ENCODE assay signal across 16 cellular contexts in genomic region chr3:16848007-16848406, GRCh38. TPM values are rescaled to one million over a fixed set of nuclear protein-coding genes. Genes with fewer than 3 reads are reported as not detected.
A peak's percentile ranks its signal among the peaks of the same experiment; 100 is the strongest.
DNase-seq lines count a peak whose midpoint lies in the region; ATAC-seq and TF ChIP-seq lines count a peak whose summit lies in the region.
"Had no signal": no experiment of that assay in that cellular context is flagged by ENCODE, and none has a peak within 500 bp of the region (broad histone marks: within the 10 kb centered on the region; RNA-seq: fewer than 3 reads in every experiment).

No MANE protein-coding gene starts in this region.

- H3K4me3 Mint-ChIP-seq in activated CD8-positive, alpha-beta memory T cell treated with anti-CD3 and anti-CD28 coated beads, Interleukin-2, amount 10 ng/mL, durations not matched to agents 7 days and 5 days = no peak overlapping the region

- peaks cover 0 to 2% of the 10 kb centered on the region in 2 donors for H3K36me3 ChIP-seq in psoas muscle (ENCODE audit: insufficient read depth in 1 of 2, low read depth in 1 of 2)
- H3K36me3 ChIP-seq: left lung had no signal

- no peaks in the 10 kb centered on the region for H3K27me3 ChIP-seq in psoas muscle (ENCODE audit: insufficient read depth in 3 of 3, low read length in 2 of 3)
- H3K27me3 ChIP-seq: left lung had no signal

- no peaks in the 10 kb centered on the region for H3K9me3 ChIP-seq in psoas muscle
- H3K9me3 ChIP-seq: left lung had no signal

- intact Hi-C loops in psoas muscle (cut with DNase I) = loop anchor here in 1 of 2 donors (10.0 kb wide), 1 partner anchor 243 kb away; the partner anchor contains the start of gene DAZL

- no peak for DNase-seq in activated CD8-positive, alpha-beta memory T cell treated with anti-CD3 and anti-CD28 coated beads, Interleukin-2, amount 10 ng/mL, durations not matched to agents 7 days and 5 days
- DNase-seq in activated CD8-positive, alpha-beta memory T cell treated with anti-CD3 and anti-CD28 coated beads, Interleukin-2, amount 50 U/mL, for 48 hours = no peak
- DNase-seq in psoas muscle (no peak), NCI-H446 (lab: John Stamatoyannopoulos, UW) (no peak), substantia nigra (lab: John Stamatoyannopoulos, UW) (no peak), GM19238 (ENCODE audit: insufficient read length, low spot score) (no peak)
- DNase-seq: CD4-positive, CD25-positive, alpha-beta regulatory T cell; DND-41; Karpas-422; left lung; NCI-H1417; stimulated activated naive CD4-positive, alpha-beta T cell treated with Interleukin-2 at 50 U/mL for 16 hours; SW 1271 had no signal

- ATAC-seq in activated CD8-positive, alpha-beta memory T cell treated with anti-CD3 and anti-CD28 coated beads, Interleukin-2, amount 10 ng/mL, durations not matched to agents 7 days and 5 days = peak; percentile 59
- ATAC-seq in GM21529 (IDR thresholded peaks at IDR 0.05; ENCODE audit: unreplicated experiment) = peak; percentile 57
- ATAC-seq in HG03103 (IDR thresholded peaks at IDR 0.05; ENCODE audit: low read depth, unreplicated experiment) = peak; percentile 43
- ATAC-seq in psoas muscle = no peak
- ATAC-seq: left lung had no signal

- no peak overlapping the region for H3K4me3 ChIP-seq in psoas muscle
- H3K4me3 ChIP-seq: left lung had no signal

- WGBS in psoas muscle, 3 donors = 91 to 95% (median 93%) methylated on average over 2 of the region's 2 CpGs

- H3K27ac ChIP-seq in psoas muscle = peak overlapping the region; percentile 51
- H3K27ac ChIP-seq in substantia nigra (ENCODE audit: low read depth, low read length, poor library complexity, severe bottlenecking) = no peak overlapping the region
- H3K27ac ChIP-seq: parathyroid adenoma had no signal

- H3K4me1 Mint-ChIP-seq in activated CD8-positive, alpha-beta memory T cell treated with anti-CD3 and anti-CD28 coated beads, Interleukin-2, amount 10 ng/mL, durations not matched to agents 7 days and 5 days = peaks cover 40% of the 10 kb centered on the region

- no peaks in the 10 kb centered on the region for H3K27me3 Mint-ChIP-seq in activated CD8-positive, alpha-beta memory T cell treated with anti-CD3 and anti-CD28 coated beads, Interleukin-2, amount 10 ng/mL, durations not matched to agents 7 days and 5 days

- no peaks in the 10 kb centered on the region for H3K9me3 Mint-ChIP-seq in activated CD8-positive, alpha-beta memory T cell treated with anti-CD3 and anti-CD28 coated beads, Interleukin-2, amount 10 ng/mL, durations not matched to agents 7 days and 5 days (ENCODE audit: low read depth)
- H3K9me3 Mint-ChIP-seq: CD4-positive, CD25-positive, alpha-beta regulatory T cell had no signal

- no peak for TF ChIP-seq CTCF in psoas muscle (IDR thresholded peaks at IDR 0.05)

- H3K27ac Mint-ChIP-seq in activated CD8-positive, alpha-beta memory T cell treated with anti-CD3 and anti-CD28 coated beads, Interleukin-2, amount 10 ng/mL, durations not matched to agents 7 days and 5 days = no peak overlapping the region

- peaks cover 52% of the 10 kb centered on the region for H3K4me1 ChIP-seq in psoas muscle
- H3K4me1 ChIP-seq: parathyroid adenoma had no signal

- CTCF ChIA-PET in activated CD8-positive, alpha-beta memory T cell treated with anti-CD3 and anti-CD28 coated beads, Interleukin-2, amount 10 ng/mL, durations not matched to agents 7 days and 5 days (lab: Charles Lee) = interaction anchor here (2.8 kb wide), 1 partner anchor 37 kb away, joined by 19 read pairs; the partner anchor contains the start of gene PLCL2

- peaks cover 2% of the 10 kb centered on the region for H3K36me3 Mint-ChIP-seq in activated CD8-positive, alpha-beta memory T cell treated with anti-CD3 and anti-CD28 coated beads, Interleukin-2, amount 10 ng/mL, durations not matched to agents 7 days and 5 days
- H3K36me3 Mint-ChIP-seq: CD4-positive, CD25-positive, alpha-beta regulatory T cell had no signal

RNA-seq across cellular contexts. Expression of gene PLCL2, which starts 36.7 kb away (rescaled TPM):
- 10 to 100 TPM; 24.4 to 36.8 TPM for total RNA-seq in activated CD8-positive, alpha-beta memory T cell treated with anti-CD3 and anti-CD28 coated beads, Interleukin-2, amount 10 ng/mL, durations not matched to agents 7 days and 5 days
- 10 to 100 TPM; 16.4 to 32.7 (median 23.5) TPM for total RNA-seq in psoas muscle
- 10 to 100 TPM in 2 of 3 donors, 1 to 10 TPM in 1; 4.2 to 23.2 (median 14.0) TPM for polyA plus RNA-seq in psoas muscle

Comparison
In these comparisons a context has a peak if more than half of its experiments do, and no peak if none do; other contexts are left out.
1. ATAC-seq: peak in activated CD8-positive, alpha-beta memory T cell treated with anti-CD3 and anti-CD28 coated beads, Interleukin-2, amount 10 ng/mL, durations not matched to agents 7 days and 5 days (single experiment), GM21529 (single experiment) and HG03103 (single experiment); none in psoas muscle (0 of 4).